9 cellular contexts compared by ENCODE assay signal in the genomic region with DNA sequence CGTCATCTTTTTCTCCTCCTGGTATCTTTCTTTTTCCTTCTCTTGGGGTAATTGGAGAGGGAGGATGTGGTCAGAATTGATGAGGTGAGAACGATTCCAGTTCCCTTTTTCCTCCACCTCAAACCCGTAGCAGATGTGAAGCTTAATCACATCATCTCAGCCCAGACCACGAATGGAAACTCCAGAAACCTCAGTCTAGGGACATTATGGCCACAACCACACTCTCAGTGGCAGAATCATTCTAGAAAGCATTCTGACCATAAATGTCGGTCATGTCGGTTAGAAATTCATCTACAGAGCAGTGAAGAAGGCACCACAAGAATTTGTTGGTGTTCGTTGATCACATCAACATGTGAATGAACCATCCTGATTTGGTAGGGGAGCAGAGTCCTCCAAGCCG.
DNase-seq lines count a peak whose midpoint lies in the region; ATAC-seq and TF ChIP-seq lines count a peak whose summit lies in the region.
"Had no signal": no experiment of that assay in that cellular context is flagged by ENCODE, and none has a peak within 500 bp of the region (broad histone marks: within the 10 kb centered on the region; RNA-seq: fewer than 3 reads in every experiment).

No MANE protein-coding gene starts in this region.

- intact Hi-C loops in activated CD4-positive, alpha-beta T cell treated with anti-CD3 and anti-CD28 coated beads, Interleukin-2, amount 10 ng/mL, durations not matched to agents 24 days and 14 days (cut with micrococcal nuclease), result loop anchor here (1.0 to 10.0 kb wide), 4 partner anchors 73 to 892 kb away; no protein-coding TSS in a partner anchor

- peaks cover 2% of the 10 kb centered on the region for H3K36me3 Mint-ChIP-seq in activated CD4-positive, alpha-beta T cell treated with anti-CD3 and anti-CD28 coated beads, Interleukin-2, amount 10 ng/mL, durations not matched to agents 24 days and 14 days (ENCODE audit: low read depth)
- no peaks in the 10 kb centered on the region for H3K36me3 Mint-ChIP-seq in mesothelial cell of epicardium

- no peak for TF ChIP-seq CTCF in mesothelial cell of epicardium (IDR thresholded peaks at IDR 0.05; ENCODE audit: unreplicated experiment)

- ATAC-seq in HG02852 (IDR thresholded peaks at IDR 0.05; ENCODE audit: unreplicated experiment), result peak; percentile 54
- ATAC-seq: HepG2 had no signal

- H3K27ac Mint-ChIP-seq in activated CD4-positive, alpha-beta T cell treated with anti-CD3 and anti-CD28 coated beads, Interleukin-2, amount 10 ng/mL, durations not matched to agents 24 days and 14 days, result peak overlapping the region; percentile 88
- H3K27ac Mint-ChIP-seq in mesothelial cell of epicardium, result no peak overlapping the region

- H3K27me3 Mint-ChIP-seq in activated CD4-positive, alpha-beta T cell treated with anti-CD3 and anti-CD28 coated beads, Interleukin-2, amount 10 ng/mL, durations not matched to agents 24 days and 14 days, result peaks cover 2% of the 10 kb centered on the region
- H3K27me3 Mint-ChIP-seq in mesothelial cell of epicardium (ENCODE audit: low read depth), result peaks cover 2% of the 10 kb centered on the region

- peaks cover 19% of the 10 kb centered on the region for H3K9me3 Mint-ChIP-seq in activated CD4-positive, alpha-beta T cell treated with anti-CD3 and anti-CD28 coated beads, Interleukin-2, amount 10 ng/mL, durations not matched to agents 24 days and 14 days
- H3K9me3 Mint-ChIP-seq in mesothelial cell of epicardium, result no peaks in the 10 kb centered on the region

- H3K4me3 Mint-ChIP-seq in activated CD4-positive, alpha-beta T cell treated with anti-CD3 and anti-CD28 coated beads, Interleukin-2, amount 10 ng/mL, durations not matched to agents 24 days and 14 days, result peak overlapping the region; percentile 74
- no peak overlapping the region for H3K4me3 Mint-ChIP-seq in mesothelial cell of epicardium

- H3K4me1 Mint-ChIP-seq in activated CD4-positive, alpha-beta T cell treated with anti-CD3 and anti-CD28 coated beads, Interleukin-2, amount 10 ng/mL, durations not matched to agents 24 days and 14 days, result peaks cover 63% of the 10 kb centered on the region
- no peaks in the 10 kb centered on the region for H3K4me1 Mint-ChIP-seq in mesothelial cell of epicardium

- peak; percentile 87 for DNase-seq in activated CD4-positive, alpha-beta T cell treated with anti-CD3 and anti-CD28 coated beads, Interleukin-2, amount 10 ng/mL, durations not matched to agents 24 days and 14 days
- DNase-seq in activated CD4-positive, alpha-beta T cell treated with anti-CD3 and anti-CD28 coated beads, Interleukin-2, amount 50 U/mL, for 1 hour, result no peak
- DNase-seq in OCI-M1 (lab: John Stamatoyannopoulos, UW), result peak; percentile 81
- DNase-seq in stimulated activated CD4-positive, alpha-beta T cell treated with anti-CD3 and anti-CD28 coated beads, TNF-alpha, amount 100 ng/mL, for 48 hours (ENCODE audit: low read depth in 3 of 3), result peak in 2 of 3 donors; percentile 46 to 49
- DNase-seq in SW 1271 (lab: John Stamatoyannopoulos, UW), result no peak
- DNase-seq in mesothelial cell of epicardium (ENCODE audit: low spot score in 2 of 2, unreplicated experiment in 2 of 2), result no peak
- no peak for DNase-seq in NCI-H187 (lab: John Stamatoyannopoulos, UW)

Comparison
In these comparisons a context has a peak if more than half of its experiments do, and no peak if none do; other contexts are left out.
1. DNase-seq: peak in activated CD4-positive, alpha-beta T cell treated with anti-CD3 and anti-CD28 coated beads, Interleukin-2, amount 10 ng/mL, durations not matched to agents 24 days and 14 days (single experiment), OCI-M1 (single experiment) and stimulated activated CD4-positive, alpha-beta T cell treated with anti-CD3 and anti-CD28 coated beads, TNF-alpha, amount 100 ng/mL, for 48 hours (2 of 3); none in activated CD4-positive, alpha-beta T cell treated with anti-CD3 and anti-CD28 coated beads, Interleukin-2, amount 50 U/mL, for 1 hour (single experiment), SW 1271 (0 of 2), mesothelial cell of epicardium (0 of 2) and NCI-H187 (0 of 2).